ENCODE assay signal across 12 cellular contexts in the genomic region with DNA sequence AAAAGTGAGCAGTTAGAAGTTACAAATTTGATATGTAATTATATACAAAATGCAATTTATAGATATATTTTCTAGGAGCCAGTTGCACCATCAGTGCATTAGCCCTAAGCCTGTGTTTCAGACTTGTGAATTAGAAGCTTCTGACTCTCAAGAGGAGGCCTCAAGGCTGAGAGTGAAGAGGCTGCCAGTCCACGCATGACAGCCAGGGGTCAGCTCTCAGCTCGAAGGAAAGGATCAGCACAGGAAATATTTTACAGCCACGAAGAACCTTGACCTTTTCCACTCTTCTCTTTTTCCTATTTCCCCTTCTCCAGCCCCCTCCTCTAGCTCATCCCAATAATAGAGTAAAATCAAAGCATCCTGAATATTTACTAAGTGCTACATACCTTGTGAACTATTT.
DNase-seq lines count a peak whose midpoint lies in the region; ATAC-seq, FAIRE-seq and TF ChIP-seq lines count a peak whose summit lies in the region.
"Had no signal": no experiment of that assay in that cellular context is flagged by ENCODE, and none has a peak within 500 bp of the region (broad histone marks: within the 10 kb centered on the region; RNA-seq: fewer than 3 reads in every experiment).

No MANE protein-coding gene starts in this region.

- no peaks in the 10 kb centered on the region for H3K9me3 ChIP-seq in adipocyte (ENCODE audit: control insufficient read depth, low read length)
- H3K9me3 ChIP-seq: gastroesophageal sphincter had no signal

- POLR2A ChIA-PET in AG04449 (lab: Yijun Ruan, JAX): no interaction called here

- FAIRE-seq in GM12892 (lab: Jason Lieb, UNC): no peak

- H3K4me3 ChIP-seq in AG04449 (ENCODE audit: low read depth, low read length) (no peak overlapping the region), adipocyte (ENCODE audit: low read length) (no peak overlapping the region), kidney epithelial cell (ENCODE audit: low read depth, low read length) (no peak overlapping the region)
- H3K4me3 ChIP-seq: gastroesophageal sphincter had no signal

- H3K36me3 ChIP-seq in adipocyte (ENCODE audit: control insufficient read depth, insufficient read depth, low read length, severe bottlenecking) (no peaks in the 10 kb centered on the region), kidney epithelial cell (ENCODE audit: control insufficient read depth, insufficient read depth, low read length) (no peaks in the 10 kb centered on the region)
- H3K36me3 ChIP-seq: gastroesophageal sphincter had no signal

- H3K9ac ChIP-seq in adipocyte (ENCODE audit: low read length): no peak overlapping the region

- no peak for ATAC-seq in HG02588 (IDR thresholded peaks at IDR 0.05; ENCODE audit: unreplicated experiment)
- ATAC-seq: gastroesophageal sphincter, T-helper 17 cell had no signal

- no peak for TF ChIP-seq POLR2A in GM12892 (IDR thresholded peaks at IDR 0.05; ENCODE audit: low read depth, low read length)

- CTCF ChIA-PET in AG04449 (lab: Yijun Ruan, JAX): interaction anchor here (1.0 to 1.8 kb wide), 9 partner anchors 9 to 342 kb away, joined by 3 to 7 read pairs (median 4); no protein-coding TSS in a partner anchor

- TF ChIP-seq CTCF in AG04449 (IDR thresholded peaks at IDR 0.05; ENCODE audit: insufficient read depth, low read length, missing control alignments) (peak; percentile 46), kidney epithelial cell (IDR thresholded peaks at IDR 0.05; ENCODE audit: insufficient read depth, low read length, poor library complexity, severe bottlenecking) (peak; percentile 64)

- no peak for DNase-seq in AG04449 (ENCODE audit: low read depth, low spot score)
- DNase-seq in HT-29 (ENCODE audit: low spot score): peak; percentile 8
- peak; percentile 34 for DNase-seq in adipocyte (ENCODE audit: low read depth)
- no peak for DNase-seq in kidney epithelial cell (ENCODE audit: low read depth)
- DNase-seq in stimulated activated CD4-positive, alpha-beta T cell treated with anti-CD3 and anti-CD28 coated beads, Interleukin-1b, Interleukin-23, amount 100 ng/mL, for 48 hours: no peak
- DNase-seq in GM12892 (ENCODE audit: insufficient read length): no peak
- no peak for DNase-seq in activated CD4-positive, CD25-positive, alpha-beta regulatory T cell (lab: John Stamatoyannopoulos, UW)
- DNase-seq: activated naive CD4-positive, alpha-beta T cell treated with Interleukin-2 at 50 U/mL for 16 hours; NCI-H1092; T-helper 17 cell had no signal

- H3K4me1 ChIP-seq in adipocyte (ENCODE audit: control insufficient read depth, insufficient read depth, low read length): peaks cover 34% of the 10 kb centered on the region
- H3K4me1 ChIP-seq: gastroesophageal sphincter had no signal

- H3K27me3 ChIP-seq in adipocyte (replicated peaks; ENCODE audit: control insufficient read depth, insufficient read depth, low read length): no peaks in the 10 kb centered on the region
- H3K27me3 ChIP-seq in kidney epithelial cell (ENCODE audit: control insufficient read depth, insufficient read depth, low read length): no peaks in the 10 kb centered on the region
- H3K27me3 ChIP-seq: gastroesophageal sphincter had no signal

Comparison
In these comparisons a context has a peak if more than half of its experiments do, and no peak if none do; other contexts are left out.
1. DNase-seq: peak in HT-29 (single experiment) and adipocyte (single experiment); none in AG04449 (single experiment), kidney epithelial cell (single experiment), stimulated activated CD4-positive, alpha-beta T cell treated with anti-CD3 and anti-CD28 coated beads, Interleukin-1b, Interleukin-23, amount 100 ng/mL, for 48 hours (single experiment), GM12892 (single experiment) and activated CD4-positive, CD25-positive, alpha-beta regulatory T cell (0 of 4).